3 cellular contexts compared by ENCODE assay signal in genomic region chr11:58135171-58135570, GRCh38. TPM values are rescaled to one million over a fixed set of nuclear protein-coding genes. Genes with fewer than 3 reads are reported as not detected.
"Had no signal": no experiment of that assay in that cellular context is flagged by ENCODE, and none has a peak within 500 bp of the region (broad histone marks: within the 10 kb centered on the region; RNA-seq: fewer than 3 reads in every experiment).

No MANE protein-coding gene starts in this region.

- DNase-seq: GDM1, GF-D8 had no signal

RNA-seq across cellular contexts. Expression of gene OR9I1, which starts 9.8 kb away (rescaled TPM):
- polyA plus RNA-seq: GM12878 had no signal
